10 cellular contexts compared by ENCODE assay signal in genomic region chr9:121895836-121896544, GRCh38.
DNase-seq lines count a peak whose midpoint lies in the region; ATAC-seq, FAIRE-seq and TF ChIP-seq lines count a peak whose summit lies in the region.
"Had no signal": no experiment of that assay in that cellular context is flagged by ENCODE, and none has a peak within 500 bp of the region (broad histone marks: within the 10 kb centered on the region; RNA-seq: fewer than 3 reads in every experiment).

No MANE protein-coding gene starts in this region.

- H3K4me3 ChIP-seq in astrocyte of the spinal cord (ENCODE audit: low read depth, low read length), result no peak overlapping the region
- no peak overlapping the region for H3K4me3 ChIP-seq in HepG2 (replicated peaks in 1 of 3; ENCODE audit: insufficient read depth in 1 of 3, low read depth in 2 of 3, low read length in 3 of 3)

- H3K27ac ChIP-seq in HepG2 (ENCODE audit: extremely low read length, insufficient read depth, low read length), result no peak overlapping the region

- CTCF ChIA-PET in HepG2 (lab: Yijun Ruan, JAX; ENCODE audit: low intra/inter-chr PET ratio, low total read pairs), result no interaction called here

- BruUV-seq in HepG2 (replicated peaks; lab: Mats Ljungman, UMichigan), result no TSS peak

- H3K36me3 ChIP-seq in HepG2 (replicated peaks in 1 of 2; ENCODE audit: control insufficient read depth in 1 of 2, insufficient read depth in 2 of 2, low read length in 2 of 2), result no peaks in the 10 kb centered on the region

- DNase-seq in A172 (ENCODE audit: low spot score) (peak; percentile 58), HT-29 (ENCODE audit: low spot score) (peak; percentile 13), astrocyte of the spinal cord (ENCODE audit: low read depth, low spot score) (peak; percentile 58), HepG2 (ENCODE audit: low spot score) (peak; percentile 5), NCI-H2029 (lab: John Stamatoyannopoulos, UW) (no peak), osteocyte (ENCODE audit: extremely low spot score, unreplicated experiment) (no peak), UCSD-AML1 (lab: John Stamatoyannopoulos, UW; ENCODE audit: unreplicated experiment) (no peak)
- DNase-seq: activated CD4-positive, alpha-beta T cell treated with anti-CD3 and anti-CD28 coated beads, Interleukin-2, amount 10 ng/mL, durations not matched to agents 24 days and 14 days; CD4-positive, alpha-beta T cell had no signal

- in situ Hi-C loops in astrocyte of the spinal cord (cut with HindIII; ENCODE audit: low sequenced_read_pairs) (no loop called here), HepG2 (cut with HindIII; ENCODE audit: extremely low pct_ligation_motif_present, low pct_unique_long_range_greater_than_20kb) (no loop called here)

- no peaks in the 10 kb centered on the region for H3K4me1 ChIP-seq in HepG2 (ENCODE audit: insufficient read depth, low read length)

- H3K4me1 Mint-ChIP-seq in osteocyte (ENCODE audit: unreplicated experiment), result no peaks in the 10 kb centered on the region
- H3K4me1 Mint-ChIP-seq: activated CD4-positive, alpha-beta T cell treated with anti-CD3 and anti-CD28 coated beads, Interleukin-2, amount 10 ng/mL, durations not matched to agents 24 days and 14 days had no signal

- H3K9ac ChIP-seq in HepG2 (ENCODE audit: insufficient read depth, low read depth, low read length), result no peak overlapping the region

- TF ChIP-seq EP300 in HepG2 (IDR thresholded peaks at IDR 0.05; ENCODE audit: low read depth in 2 of 2, low read length in 2 of 2) (no peak), HepG2 (CRISPR knock-in tag; IDR thresholded peaks at IDR 0.05; ENCODE audit: borderline replicate concordance) (no peak)

- POLR2A ChIA-PET in HepG2 (lab: Yijun Ruan, JAX), result no interaction called here

- TF ChIP-seq CTCF in astrocyte of the spinal cord (IDR thresholded peaks at IDR 0.05; ENCODE audit: low read depth, low read length) (no peak), HepG2 (CRISPR knock-in tag; IDR thresholded peaks at IDR 0.05) (0 out of 2 replicates have a peak, but pooled peaks have one; percentile 16), osteocyte (IDR thresholded peaks at IDR 0.05) (no peak)

- peaks cover 12% of the 10 kb centered on the region for H3K9me3 Mint-ChIP-seq in osteocyte (ENCODE audit: unreplicated experiment)
- H3K9me3 Mint-ChIP-seq: activated CD4-positive, alpha-beta T cell treated with anti-CD3 and anti-CD28 coated beads, Interleukin-2, amount 10 ng/mL, durations not matched to agents 24 days and 14 days had no signal

- intact Hi-C loops in HepG2 (cut with micrococcal nuclease; ENCODE audit: unreplicated experiment), result no loop called here

- no peak overlapping the region for H2AFZ ChIP-seq in HepG2 (ENCODE audit: low read length)

- 10% methylated on average over 6 of the region's 12 CpGs for WGBS in HepG2 (ENCODE audit: low lambda C conversion rate)

- H3K27me3 Mint-ChIP-seq in osteocyte (ENCODE audit: unreplicated experiment), result no peaks in the 10 kb centered on the region
- H3K27me3 Mint-ChIP-seq: activated CD4-positive, alpha-beta T cell treated with anti-CD3 and anti-CD28 coated beads, Interleukin-2, amount 10 ng/mL, durations not matched to agents 24 days and 14 days; CD4-positive, alpha-beta T cell had no signal

- H3K4me3 Mint-ChIP-seq in osteocyte (ENCODE audit: unreplicated experiment), result no peak overlapping the region
- H3K4me3 Mint-ChIP-seq: activated CD4-positive, alpha-beta T cell treated with anti-CD3 and anti-CD28 coated beads, Interleukin-2, amount 10 ng/mL, durations not matched to agents 24 days and 14 days; CD4-positive, alpha-beta T cell had no signal

- peak; percentile 32 for FAIRE-seq in HepG2 (lab: Jason Lieb, UNC)

- H3K4me2 ChIP-seq in HepG2 (ENCODE audit: low read depth, low read length), result no peak overlapping the region

- no peaks in the 10 kb centered on the region for H4K20me1 ChIP-seq in HepG2 (ENCODE audit: insufficient read depth, low read length)

- ATAC-seq in HepG2, result peak; percentile 67
- ATAC-seq in HG03439 (IDR thresholded peaks at IDR 0.05; ENCODE audit: unreplicated experiment), result no peak

- H3K79me2 ChIP-seq in HepG2 (ENCODE audit: insufficient read depth, low read length), result no peaks in the 10 kb centered on the region

- H3K36me3 Mint-ChIP-seq in osteocyte (ENCODE audit: unreplicated experiment), result peaks cover 6% of the 10 kb centered on the region

- no peak for TF ChIP-seq POLR2A in HepG2 (IDR thresholded peaks at IDR 0.05; ENCODE audit: insufficient read depth in 1 of 2, low read depth in 2 of 2, low read length in 2 of 2)

- no peak for TF ChIP-seq RAD21 in HepG2 (CRISPR knock-in tag; IDR thresholded peaks at IDR 0.05)

- H3K27ac Mint-ChIP-seq in osteocyte (ENCODE audit: unreplicated experiment), result no peak overlapping the region
- H3K27ac Mint-ChIP-seq: activated CD4-positive, alpha-beta T cell treated with anti-CD3 and anti-CD28 coated beads, Interleukin-2, amount 10 ng/mL, durations not matched to agents 24 days and 14 days; CD4-positive, alpha-beta T cell had no signal

- H3K27me3 ChIP-seq in HepG2 (ENCODE audit: control insufficient read depth in 1 of 2, insufficient read depth in 2 of 2, low read length in 2 of 2), result 0 out of 5 replicates have a peak, but pooled peaks cover 0 to 1% of the 10 kb centered on the region in 2 experiments

- H3K9me3 ChIP-seq in HepG2 (ENCODE audit: low read length), result no peaks in the 10 kb centered on the region

TF ChIP-seq in HepG2, 621 proteins besides CTCF, POLR2A, EP300 and RAD21:
- TF ChIP-seq ZNF773 (CRISPR knock-in tag; IDR thresholded peaks at IDR 0.05; ENCODE audit: borderline replicate concordance), result no peak
- peak; percentile 98 for TF ChIP-seq ZNF646 (CRISPR knock-in tag; IDR thresholded peaks at IDR 0.05)
- TF ChIP-seq, protein P1, sequence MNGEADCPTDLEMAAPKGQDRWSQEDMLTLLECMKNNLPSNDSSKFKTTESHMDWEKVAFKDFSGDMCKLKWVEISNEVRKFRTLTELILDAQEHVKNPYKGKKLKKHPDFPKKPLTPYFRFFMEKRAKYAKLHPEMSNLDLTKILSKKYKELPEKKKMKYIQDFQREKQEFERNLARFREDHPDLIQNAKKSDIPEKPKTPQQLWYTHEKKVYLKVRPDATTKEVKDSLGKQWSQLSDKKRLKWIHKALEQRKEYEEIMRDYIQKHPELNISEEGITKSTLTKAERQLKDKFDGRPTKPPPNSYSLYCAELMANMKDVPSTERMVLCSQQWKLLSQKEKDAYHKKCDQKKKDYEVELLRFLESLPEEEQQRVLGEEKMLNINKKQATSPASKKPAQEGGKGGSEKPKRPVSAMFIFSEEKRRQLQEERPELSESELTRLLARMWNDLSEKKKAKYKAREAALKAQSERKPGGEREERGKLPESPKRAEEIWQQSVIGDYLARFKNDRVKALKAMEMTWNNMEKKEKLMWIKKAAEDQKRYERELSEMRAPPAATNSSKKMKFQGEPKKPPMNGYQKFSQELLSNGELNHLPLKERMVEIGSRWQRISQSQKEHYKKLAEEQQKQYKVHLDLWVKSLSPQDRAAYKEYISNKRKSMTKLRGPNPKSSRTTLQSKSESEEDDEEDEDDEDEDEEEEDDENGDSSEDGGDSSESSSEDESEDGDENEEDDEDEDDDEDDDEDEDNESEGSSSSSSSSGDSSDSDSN (CRISPR knock-in tag; IDR thresholded peaks at IDR 0.05), result peak; percentile 30; the same call in 1 of the 2 replicates
- 0 out of 2 replicates have a peak, but pooled peaks have one; percentile 7 for TF ChIP-seq JUNB (CRISPR knock-in tag; IDR thresholded peaks at IDR 0.05; ENCODE audit: borderline replicate concordance)

Comparison
In these comparisons a context has a peak if more than half of its experiments do, and no peak if none do; other contexts are left out.
1. DNase-seq: peak in A172 (single experiment), HT-29 (single experiment), astrocyte of the spinal cord (single experiment) and HepG2 (single experiment); none in NCI-H2029 (single experiment), osteocyte (single experiment) and UCSD-AML1 (single experiment).